Comparison of ENCODE assay signal across 12 cellular contexts in genomic region chr11:3043315-3043871, GRCh38. TPM values are rescaled to one million over a fixed set of nuclear protein-coding genes. Genes with fewer than 3 reads are reported as not detected.
DNase-seq lines count a peak whose midpoint lies in the region; ATAC-seq and FAIRE-seq lines count a peak whose summit lies in the region.
"Had no signal": no experiment of that assay in that cellular context is flagged by ENCODE, and none has a peak within 500 bp of the region (broad histone marks: within the 10 kb centered on the region; RNA-seq: fewer than 3 reads in every experiment).

No MANE protein-coding gene starts in this region.

- in situ Hi-C loops in GM23248 (cut with MboI) = no loop called here

- H3K9me3 ChIP-seq in GM23248 (ENCODE audit: low read depth) = no peaks in the 10 kb centered on the region
- no peaks in the 10 kb centered on the region for H3K9me3 ChIP-seq in iPS-15b (ENCODE audit: control insufficient read depth, insufficient read depth, low read length)
- H3K9me3 ChIP-seq in skeletal muscle tissue (ENCODE audit: control insufficient read depth in 3 of 3, low read length in 3 of 3) = no peaks in the 10 kb centered on the region

- H3F3A ChIP-seq in GM23248 (ENCODE audit: insufficient read depth) = peaks cover 16% of the 10 kb centered on the region; the same call in 1 of the 2 replicates

- peak overlapping the region; percentile 70 for H3K27ac Mint-ChIP-seq in central memory CD8-positive, alpha-beta T cell (ENCODE audit: low read depth)

- H3K4me2 ChIP-seq in GM23248 (ENCODE audit: unreplicated experiment) = no peak overlapping the region

- H2AFZ ChIP-seq in GM23248 = no peak overlapping the region

- H3K36me3 Mint-ChIP-seq in central memory CD8-positive, alpha-beta T cell (ENCODE audit: insufficient read depth) = peaks cover 21% of the 10 kb centered on the region

- H3K4me3 ChIP-seq in GM23248 (no peak overlapping the region), iPS-15b (ENCODE audit: low read depth, low read length) (no peak overlapping the region), skeletal muscle tissue (ENCODE audit: low read length in 3 of 3) (peak overlapping the region in 2 of 3 donors; percentile 25 to 60)

- ATAC-seq in central memory CD8-positive, alpha-beta T cell (replicated peaks; ENCODE audit: extremely low read depth, poor library complexity, severe bottlenecking) = no peak
- ATAC-seq in GM18498 (IDR thresholded peaks at IDR 0.05; ENCODE audit: unreplicated experiment) (no peak), HG02885 (IDR thresholded peaks at IDR 0.05; ENCODE audit: poor library complexity, unreplicated experiment) (no peak)

- peaks cover 100% of the 10 kb centered on the region for H3K79me2 ChIP-seq in GM23248 (ENCODE audit: insufficient read depth)

- H3K4me1 ChIP-seq in GM23248 (ENCODE audit: insufficient read depth) = peaks cover 12% of the 10 kb centered on the region; the same call in 1 of the 2 replicates
- H3K4me1 ChIP-seq in iPS-15b (ENCODE audit: control insufficient read depth, insufficient read depth, low read length) = no peaks in the 10 kb centered on the region
- H3K4me1 ChIP-seq in skeletal muscle tissue (ENCODE audit: control insufficient read depth in 3 of 3, insufficient read depth in 3 of 3, low read length in 3 of 3) = peaks cover 43 to 65% (median 62%) of the 10 kb centered on the region in 3 donors

- no peaks in the 10 kb centered on the region for H3K9me3 Mint-ChIP-seq in central memory CD8-positive, alpha-beta T cell

- DNase-seq in GM23248 (peak; percentile 91), frontal cortex (ENCODE audit: low spot score in 2 of 2) (no peak), NCI-H748 (lab: John Stamatoyannopoulos, UW; ENCODE audit: unreplicated experiment) (no peak)
- DNase-seq in central memory CD8-positive, alpha-beta T cell (ENCODE audit: low spot score in 2 of 2) = no peak
- DNase-seq: activated CD4-positive, alpha-beta T cell treated with anti-CD3 and anti-CD28 coated beads, Interleukin-2, amount 50 U/mL, for 4 hours; DMS153; MV-4-11 had no signal

- H3K27me3 Mint-ChIP-seq in central memory CD8-positive, alpha-beta T cell = no peaks in the 10 kb centered on the region

- WGBS in GM23248 (ENCODE audit: low coverage in 1 of 2, low lambda C conversion rate in 2 of 2, missing lambda C conversion rate in 2 of 2), 2 experiments = 37 to 42% methylated on average over 16 of the region's 16 CpGs

- H3K4me1 Mint-ChIP-seq in central memory CD8-positive, alpha-beta T cell = peaks cover 24% of the 10 kb centered on the region

- no peak for FAIRE-seq in frontal cortex (lab: Jason Lieb, UNC)
- FAIRE-seq: colon had no signal

- H3K36me3 ChIP-seq in GM23248 (ENCODE audit: low read depth) (peaks cover 34% of the 10 kb centered on the region), iPS-15b (ENCODE audit: control insufficient read depth, insufficient read depth, low read length) (peaks cover 33% of the 10 kb centered on the region), skeletal muscle tissue (ENCODE audit: control insufficient read depth in 3 of 3, insufficient read depth in 3 of 3, low read length in 3 of 3) (peaks cover 12 to 21% (median 20%) of the 10 kb centered on the region in 3 donors)

- peak overlapping the region; percentile 56 for H3K9ac ChIP-seq in GM23248
- H3K9ac ChIP-seq in iPS-15b (ENCODE audit: low read depth, low read length) = peak overlapping the region; percentile 37
- H3K9ac ChIP-seq in skeletal muscle tissue (ENCODE audit: low read depth in 1 of 3, low read length in 3 of 3) = peak overlapping the region; percentile 17 to 86 (median 44)

- H4K20me1 ChIP-seq in GM23248 (ENCODE audit: insufficient read depth) = peaks cover 45% of the 10 kb centered on the region; the same call in 1 of the 2 replicates

- no peaks in the 10 kb centered on the region for H3K9me2 ChIP-seq in GM23248 (ENCODE audit: insufficient read depth)

- no peaks in the 10 kb centered on the region for H3K27me3 ChIP-seq in GM23248 (replicated peaks; ENCODE audit: insufficient read depth)
- H3K27me3 ChIP-seq in iPS-15b (ENCODE audit: control insufficient read depth, insufficient read depth, low read length) = no peaks in the 10 kb centered on the region
- no peaks in the 10 kb centered on the region for H3K27me3 ChIP-seq in skeletal muscle tissue (ENCODE audit: control insufficient read depth in 3 of 3, insufficient read depth in 3 of 3, low read length in 3 of 3)

- no peak overlapping the region for H3K4me3 Mint-ChIP-seq in central memory CD8-positive, alpha-beta T cell

- H3K27ac ChIP-seq in GM23248 (peak overlapping the region; percentile 66), skeletal muscle tissue (ENCODE audit: low read depth, low read length) (peak overlapping the region; percentile 91)

RNA-seq across cellular contexts. Expression of gene CARS1, which starts 13.8 kb away (rescaled TPM):
- 111 and 125 TPM in 2 replicates for total RNA-seq in GM23248 (2014; rRNA removed; shearing (Covaris generic))
- 115 and 120 TPM in 2 replicates for polyA plus RNA-seq in GM23248 (2016; fragmentation: Nextera tagmentation; extraction: Ambion mirVana)
- total RNA-seq in skeletal muscle tissue (11.5 TPM), frontal cortex (33.8 TPM)

RNA-seq across cellular contexts. Expression of gene NAP1L4, which starts 51.3 kb away (rescaled TPM):
- 57.4 and 68.8 TPM in 2 replicates for total RNA-seq in GM23248 (2014; rRNA removed; shearing (Covaris generic))
- polyA plus RNA-seq in GM23248 (2016; fragmentation: Nextera tagmentation; extraction: Ambion mirVana) = 121 and 122 TPM in 2 replicates
- total RNA-seq in skeletal muscle tissue (148 TPM), frontal cortex (245 TPM)

Comparison
In these comparisons a context has a peak if more than half of its experiments do, and no peak if none do; other contexts are left out.
1. H3K4me3 ChIP-seq: peak in skeletal muscle tissue (2 of 3); none in GM23248 (single experiment) and iPS-15b (single experiment).
2. Peak in every context shown above with its lines, with median percentiles within 50 percentile points of each other: H3K9ac ChIP-seq.